ENCODE assay signal across 23 cellular contexts in genomic region chr5:132087661-132088060, GRCh38. TPM values are rescaled to one million over a fixed set of nuclear protein-coding genes. Genes with fewer than 3 reads are reported as not detected.
A peak's percentile ranks its signal among the peaks of the same experiment; 100 is the strongest.
DNase-seq lines count a peak whose midpoint lies in the region; ATAC-seq and TF ChIP-seq lines count a peak whose summit lies in the region.
"Had no signal": no experiment of that assay in that cellular context is flagged by ENCODE, and none has a peak within 500 bp of the region (broad histone marks: within the 10 kb centered on the region; RNA-seq: fewer than 3 reads in every experiment).

No MANE protein-coding gene starts in this region.

- H3K4me1 ChIP-seq in endodermal cell (ENCODE audit: control insufficient read depth, insufficient read depth, low read length), result no peaks in the 10 kb centered on the region

- peaks cover 28% of the 10 kb centered on the region for H3K27me3 Mint-ChIP-seq in activated naive CD4-positive, alpha-beta T cell treated with anti-CD3 and anti-CD28 coated beads, Interleukin-2, amount 10 ng/mL, durations not matched to agents 7 days and 5 days
- no peaks in the 10 kb centered on the region for H3K27me3 Mint-ChIP-seq in activated naive CD4-positive, alpha-beta T cell treated with anti-CD3 and anti-CD28 coated beads for 36 hours (ENCODE audit: low read depth)
- H3K27me3 Mint-ChIP-seq in endodermal cell (ENCODE audit: insufficient read depth), result peaks cover 2% of the 10 kb centered on the region

- TF ChIP-seq CTCF in endodermal cell (conservative IDR thresholded peaks at IDR 0.05), result no peak

- 83 to 88% methylated on average over 4 to 8 of the region's 8 CpGs for WGBS in endodermal cell (ENCODE audit: insufficient coverage in 1 of 2, insufficient read length in 1 of 2), 2 experiments

- H3K4me1 Mint-ChIP-seq in activated naive CD4-positive, alpha-beta T cell treated with anti-CD3 and anti-CD28 coated beads, Interleukin-2, amount 10 ng/mL, durations not matched to agents 7 days and 5 days, result peaks cover 32% of the 10 kb centered on the region
- H3K4me1 Mint-ChIP-seq in activated naive CD4-positive, alpha-beta T cell treated with anti-CD3 and anti-CD28 coated beads for 36 hours (ENCODE audit: low read depth), result peaks cover 15% of the 10 kb centered on the region
- H3K4me1 Mint-ChIP-seq in endodermal cell, result no peaks in the 10 kb centered on the region

- no peak for ATAC-seq in activated CD4-positive, CD25-positive, alpha-beta regulatory T cell treated with anti-CD3 and anti-CD28 coated beads, Interleukin-2, amount 50 U/mL, for 24 hours
- ATAC-seq in HG03521 (IDR thresholded peaks at IDR 0.05; ENCODE audit: unreplicated experiment), result no peak
- ATAC-seq: A549; CD8-positive, alpha-beta T cell; GM12878; HCT116; HepG2 had no signal

- no peak overlapping the region for H3K4me3 ChIP-seq in endodermal cell (ENCODE audit: low read length)
- H3K4me3 ChIP-seq: A549, GM12878 had no signal

- intact Hi-C loops in activated naive CD4-positive, alpha-beta T cell treated with anti-CD3 and anti-CD28 coated beads for 36 hours (cut with micrococcal nuclease), result no loop called here
- intact Hi-C loops in posterior vena cava (cut with DNase I), result no loop called here

- H3K4me3 Mint-ChIP-seq in activated naive CD4-positive, alpha-beta T cell treated with anti-CD3 and anti-CD28 coated beads, Interleukin-2, amount 10 ng/mL, durations not matched to agents 7 days and 5 days, result no peak overlapping the region
- H3K4me3 Mint-ChIP-seq in activated naive CD4-positive, alpha-beta T cell treated with anti-CD3 and anti-CD28 coated beads for 36 hours, result no peak overlapping the region
- H3K4me3 Mint-ChIP-seq in endodermal cell, result no peak overlapping the region
- H3K4me3 Mint-ChIP-seq: CD8-positive, alpha-beta T cell; HFFc6 had no signal

- H3K36me3 ChIP-seq in endodermal cell (ENCODE audit: control insufficient read depth, insufficient read depth, low read length), result no peaks in the 10 kb centered on the region

- H3K9me3 ChIP-seq in endodermal cell (ENCODE audit: control insufficient read depth, low read length), result no peaks in the 10 kb centered on the region
- H3K9me3 ChIP-seq: A549 had no signal

- H3K9me3 Mint-ChIP-seq in activated naive CD4-positive, alpha-beta T cell treated with anti-CD3 and anti-CD28 coated beads, Interleukin-2, amount 10 ng/mL, durations not matched to agents 7 days and 5 days, result no peaks in the 10 kb centered on the region
- H3K9me3 Mint-ChIP-seq in activated naive CD4-positive, alpha-beta T cell treated with anti-CD3 and anti-CD28 coated beads for 36 hours, result no peaks in the 10 kb centered on the region
- no peaks in the 10 kb centered on the region for H3K9me3 Mint-ChIP-seq in endodermal cell
- H3K9me3 Mint-ChIP-seq: CD8-positive, alpha-beta T cell; HFFc6 had no signal

- peak; percentile 21 for DNase-seq in activated CD4-positive, CD25-positive, alpha-beta regulatory T cell treated with anti-CD3 and anti-CD28 coated beads, Interleukin-2, amount 50 U/mL, for 72 hours
- DNase-seq in activated naive CD4-positive, alpha-beta T cell treated with anti-CD3 and anti-CD28 coated beads, Interleukin-2, amount 10 ng/mL, durations not matched to agents 7 days and 5 days, result no peak
- no peak for DNase-seq in activated naive CD4-positive, alpha-beta T cell treated with anti-CD3 and anti-CD28 coated beads for 36 hours
- DNase-seq in posterior vena cava (ENCODE audit: low spot score) (peak; percentile 60), endodermal cell (no peak)
- DNase-seq: AML-193; CD8-positive, alpha-beta T cell; COR-L47; DMS53; DND-41; EL; GOT3; H7; HFFc6 had no signal

- H3K36me3 Mint-ChIP-seq in activated naive CD4-positive, alpha-beta T cell treated with anti-CD3 and anti-CD28 coated beads, Interleukin-2, amount 10 ng/mL, durations not matched to agents 7 days and 5 days, result no peaks in the 10 kb centered on the region
- H3K36me3 Mint-ChIP-seq in activated naive CD4-positive, alpha-beta T cell treated with anti-CD3 and anti-CD28 coated beads for 36 hours (ENCODE audit: low read depth), result no peaks in the 10 kb centered on the region
- H3K36me3 Mint-ChIP-seq in endodermal cell (ENCODE audit: low read depth), result no peaks in the 10 kb centered on the region
- H3K36me3 Mint-ChIP-seq: CD8-positive, alpha-beta T cell had no signal

- H3K27ac ChIP-seq in endodermal cell (ENCODE audit: low read depth, low read length), result no peak overlapping the region
- H3K27ac ChIP-seq: 22Rv1, A549 had no signal

- peaks cover 8% of the 10 kb centered on the region for H3K27me3 ChIP-seq in endodermal cell (ENCODE audit: control insufficient read depth, insufficient read depth, low read length, poor library complexity, severe bottlenecking)

- H3K9ac ChIP-seq in endodermal cell (ENCODE audit: extremely low read depth, low read length, poor library complexity, severe bottlenecking), result no peak overlapping the region

- peak overlapping the region; percentile 20 for H3K27ac Mint-ChIP-seq in activated naive CD4-positive, alpha-beta T cell treated with anti-CD3 and anti-CD28 coated beads, Interleukin-2, amount 10 ng/mL, durations not matched to agents 7 days and 5 days
- H3K27ac Mint-ChIP-seq in activated naive CD4-positive, alpha-beta T cell treated with anti-CD3 and anti-CD28 coated beads for 36 hours, result no peak overlapping the region
- H3K27ac Mint-ChIP-seq in endodermal cell, result no peak overlapping the region
- H3K27ac Mint-ChIP-seq: CD8-positive, alpha-beta T cell had no signal

- CTCF ChIA-PET in activated naive CD4-positive, alpha-beta T cell treated with anti-CD3 and anti-CD28 coated beads, Interleukin-2, amount 10 ng/mL, durations not matched to agents 7 days and 5 days (lab: Charles Lee), result interaction anchor here (1.4 kb wide), 1 partner anchor 9 kb away, joined by 4 read pairs; no protein-coding TSS in a partner anchor
- CTCF ChIA-PET in activated naive CD4-positive, alpha-beta T cell treated with anti-CD3 and anti-CD28 coated beads for 36 hours (lab: Charles Lee), result interaction anchor here (1.5 kb wide), 1 partner anchor 22 kb away, joined by 5 read pairs; no protein-coding TSS in a partner anchor

RNA-seq across cellular contexts. Expression of gene CSF2, which starts 14.1 kb away (rescaled TPM):
- total RNA-seq in activated naive CD4-positive, alpha-beta T cell treated with anti-CD3 and anti-CD28 coated beads for 36 hours, result under 1 TPM in 1 of 2 experiments, not detected in 1; 0.30 TPM
- total RNA-seq in posterior vena cava (not detected), endodermal cell (not detected)
- not detected for polyA plus RNA-seq in endodermal cell (2013, experiment 1 of 2)
- not detected for polyA plus RNA-seq in endodermal cell (2013, experiment 2 of 2)
- total RNA-seq: G401, H7, HepG2 had no signal
- polyA plus RNA-seq: A549, BJ, HepG2 had no signal

RNA-seq across cellular contexts. Expression of gene IL3, which starts 27.2 kb away (rescaled TPM):
- total RNA-seq in activated naive CD4-positive, alpha-beta T cell treated with anti-CD3 and anti-CD28 coated beads for 36 hours, result not detected
- total RNA-seq in posterior vena cava (not detected), endodermal cell (not detected)
- polyA plus RNA-seq in endodermal cell (2013, experiment 1 of 2), result not detected
- polyA plus RNA-seq in endodermal cell (2013, experiment 2 of 2), result not detected
- total RNA-seq: CD8-positive, alpha-beta T cell; G401; GM12878; H7; HepG2; HFFc6 had no signal
- polyA plus RNA-seq: A549, BJ, GM12878, HepG2 had no signal

Comparison
In these comparisons a context has a peak if more than half of its experiments do, and no peak if none do; other contexts are left out.
1. DNase-seq: peak in activated CD4-positive, CD25-positive, alpha-beta regulatory T cell treated with anti-CD3 and anti-CD28 coated beads, Interleukin-2, amount 50 U/mL, for 72 hours (single experiment) and posterior vena cava (single experiment); none in activated naive CD4-positive, alpha-beta T cell treated with anti-CD3 and anti-CD28 coated beads, Interleukin-2, amount 10 ng/mL, durations not matched to agents 7 days and 5 days (single experiment), activated naive CD4-positive, alpha-beta T cell treated with anti-CD3 and anti-CD28 coated beads for 36 hours (single experiment) and endodermal cell (single experiment).